In genomic region chr1:39411526-39411925, GRCh38 we compare ENCODE assay signal across 8 cellular contexts.
DNase-seq lines count a peak whose midpoint lies in the region; FAIRE-seq and TF ChIP-seq lines count a peak whose summit lies in the region.

No MANE protein-coding gene starts in this region.

- H3K36me3 ChIP-seq in ascending aorta (no peaks in the 10 kb centered on the region), iPS-15b (ENCODE audit: control insufficient read depth, insufficient read depth, low read length) (peaks cover 4% of the 10 kb centered on the region), smooth muscle cell (ENCODE audit: low read depth) (no peaks in the 10 kb centered on the region)

- 76% methylated on average over 2 of the region's 2 CpGs for WGBS in smooth muscle cell (ENCODE audit: low lambda C conversion rate)

- DNase-seq in GM12892 (ENCODE audit: insufficient read length) (no peak), ascending aorta (ENCODE audit: low spot score in 2 of 2) (no peak), smooth muscle cell (lab: John Stamatoyannopoulos, UW; ENCODE audit: unreplicated experiment) (no peak), AG20443 (ENCODE audit: low spot score) (no peak), NCI-H345 (lab: John Stamatoyannopoulos, UW) (no peak), NCI-H1092 (lab: John Stamatoyannopoulos, UW) (no peak), cortex of kidney (lab: John Stamatoyannopoulos, UW) (no peak)

- peaks cover 63% of the 10 kb centered on the region for H3K79me2 ChIP-seq in smooth muscle cell (ENCODE audit: low read depth)

- H3K9ac ChIP-seq in iPS-15b (ENCODE audit: low read depth, low read length), result no peak overlapping the region
- H3K9ac ChIP-seq in smooth muscle cell (ENCODE audit: low read depth), result no peak overlapping the region

- H3K4me1 ChIP-seq in ascending aorta (peaks cover 11 to 66% of the 10 kb centered on the region in 2 donors), iPS-15b (ENCODE audit: control insufficient read depth, insufficient read depth, low read length) (peaks cover 20% of the 10 kb centered on the region), smooth muscle cell (ENCODE audit: low read depth) (peaks cover 45% of the 10 kb centered on the region)

- TF ChIP-seq CTCF in ascending aorta (IDR thresholded peaks at IDR 0.05), result no peak
- TF ChIP-seq CTCF in smooth muscle cell (IDR thresholded peaks at IDR 0.05; ENCODE audit: borderline replicate concordance, insufficient read depth, poor library complexity, severe bottlenecking), result no peak

- no peak overlapping the region for H2AFZ ChIP-seq in smooth muscle cell (ENCODE audit: low read depth)

- H3K9me3 ChIP-seq in ascending aorta (no peaks in the 10 kb centered on the region), iPS-15b (ENCODE audit: control insufficient read depth, insufficient read depth, low read length) (no peaks in the 10 kb centered on the region), smooth muscle cell (replicated peaks; ENCODE audit: low read depth) (no peaks in the 10 kb centered on the region)

- peaks cover 88% of the 10 kb centered on the region for H4K20me1 ChIP-seq in smooth muscle cell (ENCODE audit: low read depth)

- H3K27ac ChIP-seq in ascending aorta, result peak overlapping the region; percentile 25 to 54
- H3K27ac ChIP-seq in smooth muscle cell (ENCODE audit: low read depth), result no peak overlapping the region

- intact Hi-C loops in ascending aorta (cut with DNase I), result loop anchor here (1.0 to 5.0 kb wide), 2 partner anchors 40 to 314 kb away; no protein-coding TSS in a partner anchor

- no peaks in the 10 kb centered on the region for H3K27me3 ChIP-seq in ascending aorta
- no peaks in the 10 kb centered on the region for H3K27me3 ChIP-seq in iPS-15b (ENCODE audit: control insufficient read depth, insufficient read depth, low read length)
- H3K27me3 ChIP-seq in smooth muscle cell (ENCODE audit: low read depth), result no peaks in the 10 kb centered on the region

- FAIRE-seq in GM12892 (lab: Jason Lieb, UNC), result no peak

- H3K4me3 ChIP-seq in ascending aorta (peak overlapping the region; percentile 76 to 84), iPS-15b (ENCODE audit: low read depth, low read length) (peak overlapping the region; percentile 18), smooth muscle cell (no peak overlapping the region)

- TF ChIP-seq POLR2A in GM12892 (IDR thresholded peaks at IDR 0.05; ENCODE audit: low read depth, low read length), result 0 out of 2 replicates have a peak, but pooled peaks have one; percentile 27

- peak overlapping the region; percentile 95 for H3K4me2 ChIP-seq in smooth muscle cell

- peaks cover 18% of the 10 kb centered on the region for H3F3A ChIP-seq in smooth muscle cell (ENCODE audit: low read depth)
